8 cellular contexts compared by ENCODE assay signal in genomic region chr3:15795563-15796308, GRCh38. TPM values are rescaled to one million over a fixed set of nuclear protein-coding genes. Genes with fewer than 3 reads are reported as not detected.
DNase-seq lines count a peak whose midpoint lies in the region; ATAC-seq and TF ChIP-seq lines count a peak whose summit lies in the region.

No MANE protein-coding gene starts in this region.

- TF ChIP-seq CTCF in GM12875 (IDR thresholded peaks at IDR 0.05; ENCODE audit: borderline replicate concordance, insufficient read depth, low read depth, low read length): no peak
- no peak for TF ChIP-seq CTCF in suprapubic skin (IDR thresholded peaks at IDR 0.05)

- peak overlapping the region; percentile 76 for H3K27ac Mint-ChIP-seq in activated CD4-positive, alpha-beta memory T cell treated with anti-CD3 and anti-CD28 coated beads for 36 hours

- H3K36me3 ChIP-seq in suprapubic skin: peaks cover 3% of the 10 kb centered on the region

- 45% methylated on average over 4 of the region's 4 CpGs for WGBS in right cardiac atrium
- WGBS in suprapubic skin: 29% methylated on average over 4 of the region's 4 CpGs

- CTCF ChIA-PET in activated CD4-positive, alpha-beta memory T cell treated with anti-CD3 and anti-CD28 coated beads for 36 hours (lab: Charles Lee): interaction anchor here (0.7 kb wide), 1 partner anchor 242 kb away, joined by 3 read pairs; no protein-coding TSS in a partner anchor

- no peaks in the 10 kb centered on the region for H3K4me1 ChIP-seq in right cardiac atrium (ENCODE audit: control insufficient read depth, insufficient read depth, low read length)
- peaks cover 48% of the 10 kb centered on the region for H3K4me1 ChIP-seq in suprapubic skin

- H3K27me3 Mint-ChIP-seq in activated CD4-positive, alpha-beta memory T cell treated with anti-CD3 and anti-CD28 coated beads for 36 hours: no peaks in the 10 kb centered on the region

- ATAC-seq in HG03342 (IDR thresholded peaks at IDR 0.05; ENCODE audit: unreplicated experiment) (peak; percentile 43), right cardiac atrium (no peak)

- intact Hi-C loops in activated CD4-positive, alpha-beta memory T cell treated with anti-CD3 and anti-CD28 coated beads for 36 hours (cut with micrococcal nuclease): no loop called here
- intact Hi-C loops in right cardiac atrium (cut with DNase I): no loop called here

- H3K4me1 Mint-ChIP-seq in activated CD4-positive, alpha-beta memory T cell treated with anti-CD3 and anti-CD28 coated beads for 36 hours (ENCODE audit: low read depth): peaks cover 73% of the 10 kb centered on the region

- H3K27me3 ChIP-seq in right cardiac atrium (ENCODE audit: control insufficient read depth, insufficient read depth) (no peaks in the 10 kb centered on the region), suprapubic skin (no peaks in the 10 kb centered on the region)

- POLR2A ChIA-PET in activated CD4-positive, alpha-beta memory T cell treated with anti-CD3 and anti-CD28 coated beads for 36 hours (lab: Charles Lee): interaction anchor here (1.0 to 1.7 kb wide), 3 partner anchors 20 to 159 kb away, joined by 4 to 8 read pairs (median 4); no protein-coding TSS in a partner anchor

- no peak for DNase-seq in activated CD4-positive, alpha-beta memory T cell treated with anti-CD3 and anti-CD28 coated beads for 36 hours
- DNase-seq in right cardiac atrium (no peak), suprapubic skin (ENCODE audit: low spot score in 2 of 2) (no peak), GM19238 (ENCODE audit: insufficient read length, low spot score) (no peak)
- no peak for DNase-seq in activated CD4-positive, CD25-positive, alpha-beta regulatory T cell treated with anti-CD3 and anti-CD28 coated beads, Interleukin-2, amount 50 U/mL, for 72 hours
- no peak for DNase-seq in activated naive CD4-positive, alpha-beta T cell (lab: John Stamatoyannopoulos, UW)

- no peak for TF ChIP-seq POLR2A in suprapubic skin (IDR thresholded peaks at IDR 0.05)

- peaks cover 17% of the 10 kb centered on the region for H3K36me3 Mint-ChIP-seq in activated CD4-positive, alpha-beta memory T cell treated with anti-CD3 and anti-CD28 coated beads for 36 hours

- H3K9me3 ChIP-seq in right cardiac atrium (ENCODE audit: control insufficient read depth, low read length) (no peaks in the 10 kb centered on the region), suprapubic skin (no peaks in the 10 kb centered on the region)

- peaks cover 5% of the 10 kb centered on the region for H3K9me3 Mint-ChIP-seq in activated CD4-positive, alpha-beta memory T cell treated with anti-CD3 and anti-CD28 coated beads for 36 hours

- H3K27ac ChIP-seq in right cardiac atrium (ENCODE audit: low read length): no peak overlapping the region
- H3K27ac ChIP-seq in suprapubic skin: peak overlapping the region; percentile 88

- no peak for TF ChIP-seq EP300 in suprapubic skin (IDR thresholded peaks at IDR 0.05)

- H3K4me3 ChIP-seq in GM12875 (ENCODE audit: low read depth, low read length) (peak overlapping the region; percentile 23), right cardiac atrium (ENCODE audit: low read length) (peak overlapping the region; percentile 28), suprapubic skin (peak overlapping the region; percentile 51)

- H3K4me3 Mint-ChIP-seq in activated CD4-positive, alpha-beta memory T cell treated with anti-CD3 and anti-CD28 coated beads for 36 hours: peak overlapping the region; percentile 3

RNA-seq across cellular contexts. Expression of gene ANKRD28, which starts 2.0 kb away (rescaled TPM):
- 10 to 100 TPM; 31.4 to 34.8 TPM for total RNA-seq in activated CD4-positive, alpha-beta memory T cell treated with anti-CD3 and anti-CD28 coated beads for 36 hours
- 10 to 100 TPM in 2 of 4 donors, 1 to 10 TPM in 2; 9.1 to 14.3 (median 11.3) TPM for total RNA-seq in right cardiac atrium
- 3.8 TPM for polyA plus RNA-seq in right cardiac atrium
- total RNA-seq in suprapubic skin: 10 to 100 TPM; 24.4 to 62.3 (median 48.3) TPM
